Comparison of ENCODE assay signal across 26 cellular contexts in genomic region chr1:227775841-227776240, GRCh38. TPM values are rescaled to one million over a fixed set of nuclear protein-coding genes. Genes with fewer than 3 reads are reported as not detected.
DNase-seq lines count a peak whose midpoint lies in the region; ATAC-seq, FAIRE-seq and TF ChIP-seq lines count a peak whose summit lies in the region.
"Had no signal": no experiment of that assay in that cellular context is flagged by ENCODE, and none has a peak within 500 bp of the region (broad histone marks: within the 10 kb centered on the region; RNA-seq: fewer than 3 reads in every experiment).

No MANE protein-coding gene starts in this region.

- H3K4me2 ChIP-seq in GM23248 (ENCODE audit: unreplicated experiment) (peak overlapping the region; percentile 67), astrocyte (ENCODE audit: low read length) (peak overlapping the region; percentile 60), osteoblast (ENCODE audit: insufficient read depth, low read length) (no peak overlapping the region)
- H3K4me2 ChIP-seq: BLaER1 had no signal

- H3K27me3 ChIP-seq in GM23248 (replicated peaks; ENCODE audit: insufficient read depth) = no peaks in the 10 kb centered on the region
- no peaks in the 10 kb centered on the region for H3K27me3 ChIP-seq in astrocyte (ENCODE audit: insufficient read depth, low read length)
- no peaks in the 10 kb centered on the region for H3K27me3 ChIP-seq in osteoblast (ENCODE audit: insufficient read depth, low read length)
- H3K27me3 ChIP-seq: BLaER1, esophagus squamous epithelium, uterus had no signal

- H3K9me3 ChIP-seq in GM23248 (ENCODE audit: low read depth) (no peaks in the 10 kb centered on the region), astrocyte (ENCODE audit: insufficient read depth, low read depth, low read length) (no peaks in the 10 kb centered on the region), osteoblast (ENCODE audit: low read depth, low read length) (no peaks in the 10 kb centered on the region)
- H3K9me3 ChIP-seq: BLaER1, esophagus squamous epithelium, uterus had no signal

- no peak overlapping the region for H3K4me3 ChIP-seq in GM23248
- H3K4me3 ChIP-seq in astrocyte (ENCODE audit: insufficient read depth, low read depth, low read length) = no peak overlapping the region
- no peak overlapping the region for H3K4me3 ChIP-seq in osteoblast (ENCODE audit: insufficient read depth, low read length)
- H3K4me3 ChIP-seq: BLaER1, esophagus squamous epithelium, SK-N-MC, uterus had no signal

- H2AFZ ChIP-seq in GM23248 (no peak overlapping the region), astrocyte (ENCODE audit: low read depth, low read length) (peak overlapping the region; percentile 4), osteoblast (ENCODE audit: low read length) (no peak overlapping the region)

- H3K79me2 ChIP-seq in GM23248 (ENCODE audit: insufficient read depth) (no peaks in the 10 kb centered on the region), astrocyte (ENCODE audit: insufficient read depth, low read length) (no peaks in the 10 kb centered on the region), osteoblast (ENCODE audit: insufficient read depth, low read length) (no peaks in the 10 kb centered on the region)

- 96 to 97% methylated on average over 10 of the region's 10 CpGs for WGBS in GM23248 (ENCODE audit: low coverage in 1 of 2, low lambda C conversion rate in 2 of 2, missing lambda C conversion rate in 2 of 2), 2 experiments

- peak overlapping the region; percentile 90 for H3K27ac Mint-ChIP-seq in astrocyte (ENCODE audit: unreplicated experiment)
- H3K27ac Mint-ChIP-seq: activated B cell treated with CpG ODN at 0.5 μM for 24 hours; activated CD4-positive, alpha-beta memory T cell treated with anti-CD3 and anti-CD28 coated beads for 36 hours; mesothelial cell of epicardium had no signal

- peak overlapping the region; percentile 52 for H3K4me3 Mint-ChIP-seq in astrocyte (ENCODE audit: unreplicated experiment)
- H3K4me3 Mint-ChIP-seq: activated B cell treated with CpG ODN at 0.5 μM for 24 hours; activated CD4-positive, alpha-beta memory T cell treated with anti-CD3 and anti-CD28 coated beads for 36 hours; mesothelial cell of epicardium had no signal

- H3K27ac ChIP-seq in GM23248 (peak overlapping the region; percentile 72), astrocyte (ENCODE audit: low read depth, low read length) (peak overlapping the region; percentile 89), osteoblast (ENCODE audit: low read depth, low read length) (no peak overlapping the region)
- H3K27ac ChIP-seq: BLaER1, esophagus squamous epithelium, SK-N-MC had no signal

- TF ChIP-seq CTCF in astrocyte (IDR thresholded peaks at IDR 0.05; ENCODE audit: insufficient read depth, low read depth, low read length) (no peak), osteoblast (IDR thresholded peaks at IDR 0.05; ENCODE audit: extremely low read depth, low read depth, low read length) (no peak)

- peak; percentile 40 for DNase-seq in GM23248
- peak; percentile 59 for DNase-seq in astrocyte (ENCODE audit: low read depth)
- DNase-seq in islet precursor cell = peak; percentile 70
- DNase-seq in osteoblast (ENCODE audit: insufficient read length, low spot score, missing footprints) = peak; percentile 55
- DNase-seq in activated naive CD4-positive, alpha-beta T cell treated with Interleukin-2 at 50 U/mL for 16 hours = no peak
- DNase-seq in NCI-H2081 treated with DMSO at 0.1 percent for 48 hours (lab: John Stamatoyannopoulos, UW) = no peak
- DNase-seq: activated B cell treated with CpG ODN at 0.5 μM for 24 hours; activated CD4-positive, alpha-beta memory T cell treated with anti-CD3 and anti-CD28 coated beads for 36 hours; activated naive CD4-positive, alpha-beta T cell; activated T-cell treated with anti-CD3 and anti-CD28 coated beads, Interleukin-2, amount 50 U/mL, for 1 hour; amygdala; Calu3; esophagus squamous epithelium; glutamatergic neuron; NCI-H187; stimulated activated CD4-positive, alpha-beta T cell treated with anti-CD3 and anti-CD28 coated beads, Interleukin-12 subunit alpha, Interleukin-12 subunit beta, amount 100 ng/mL, for 4 hours; T-helper 9 cell had no signal

- H4K20me1 ChIP-seq in GM23248 (ENCODE audit: insufficient read depth) (no peaks in the 10 kb centered on the region), astrocyte (ENCODE audit: insufficient read depth, low read length) (no peaks in the 10 kb centered on the region), osteoblast (ENCODE audit: insufficient read depth, low read length) (peaks cover 39% of the 10 kb centered on the region)

- H3K36me3 ChIP-seq in GM23248 (ENCODE audit: low read depth) (no peaks in the 10 kb centered on the region), astrocyte (ENCODE audit: insufficient read depth, low read length) (peaks cover 5% of the 10 kb centered on the region), osteoblast (ENCODE audit: insufficient read depth, low read length) (peaks cover 10% of the 10 kb centered on the region)
- H3K36me3 ChIP-seq: uterus had no signal

- H3K4me1 ChIP-seq in GM23248 (ENCODE audit: insufficient read depth) = peaks cover 39% of the 10 kb centered on the region
- peaks cover 55% of the 10 kb centered on the region for H3K4me1 ChIP-seq in astrocyte (ENCODE audit: insufficient read depth, low read length)
- peaks cover 27% of the 10 kb centered on the region for H3K4me1 ChIP-seq in osteoblast (ENCODE audit: insufficient read depth, low read length)

- H3K27me3 Mint-ChIP-seq in astrocyte (ENCODE audit: low read depth, unreplicated experiment) = no peaks in the 10 kb centered on the region
- H3K27me3 Mint-ChIP-seq: activated B cell treated with CpG ODN at 0.5 μM for 24 hours; activated CD4-positive, alpha-beta memory T cell treated with anti-CD3 and anti-CD28 coated beads for 36 hours had no signal

- in situ Hi-C loops in GM23248 (cut with MboI) = no loop called here

- H3F3A ChIP-seq in GM23248 (ENCODE audit: insufficient read depth) = peaks cover 38% of the 10 kb centered on the region

- no peak for FAIRE-seq in astrocyte (lab: Jason Lieb, UNC)
- FAIRE-seq: G401.6 had no signal

- ATAC-seq in GM19328 (IDR thresholded peaks at IDR 0.05; ENCODE audit: unreplicated experiment) = no peak
- no peak for ATAC-seq in GM19395 (IDR thresholded peaks at IDR 0.05; ENCODE audit: unreplicated experiment)

- peaks cover 9% of the 10 kb centered on the region for H3K36me3 Mint-ChIP-seq in astrocyte (ENCODE audit: low read depth, unreplicated experiment)

- no peaks in the 10 kb centered on the region for H3K9me3 Mint-ChIP-seq in astrocyte (ENCODE audit: unreplicated experiment)
- H3K9me3 Mint-ChIP-seq: activated B cell treated with CpG ODN at 0.5 μM for 24 hours; activated CD4-positive, alpha-beta memory T cell treated with anti-CD3 and anti-CD28 coated beads for 36 hours; mesothelial cell of epicardium had no signal

- H3K9ac ChIP-seq in GM23248 = no peak overlapping the region; the same call in 1 of the 2 replicates
- H3K9ac ChIP-seq in astrocyte (ENCODE audit: low read length) = peak overlapping the region; percentile 66
- H3K9ac ChIP-seq: BLaER1 had no signal

- peaks cover 24% of the 10 kb centered on the region for H3K4me1 Mint-ChIP-seq in astrocyte (ENCODE audit: low read depth, unreplicated experiment)
- H3K4me1 Mint-ChIP-seq: activated B cell treated with CpG ODN at 0.5 μM for 24 hours, mesothelial cell of epicardium had no signal

- H3K9me2 ChIP-seq in GM23248 (ENCODE audit: insufficient read depth) = no peaks in the 10 kb centered on the region

RNA-seq across cellular contexts. Expression of gene PRSS38, which starts 39.6 kb away (rescaled TPM):
- total RNA-seq in GM23248 (2014; rRNA removed; shearing (Covaris generic)) = not detected in 2 replicates
- not detected in 2 replicates for polyA plus RNA-seq in GM23248 (2016; fragmentation: Nextera tagmentation; extraction: Ambion mirVana)
- total RNA-seq in astrocyte (not detected in 2 replicates), osteoblast (not detected in 2 replicates)
- total RNA-seq: A673; activated B cell treated with CpG ODN at 0.5 μM for 24 hours; activated CD4-positive, alpha-beta memory T cell treated with anti-CD3 and anti-CD28 coated beads for 36 hours; Calu3; esophagus squamous epithelium; mesothelial cell of epicardium; renal cortical epithelial cell; uterus had no signal

RNA-seq across cellular contexts. Expression of gene SNAP47, which starts 40.6 kb away (rescaled TPM):
- 30.5 and 40.1 TPM in 2 replicates for total RNA-seq in GM23248 (2014; rRNA removed; shearing (Covaris generic))
- 29.3 and 32.6 TPM in 2 replicates for polyA plus RNA-seq in GM23248 (2016; fragmentation: Nextera tagmentation; extraction: Ambion mirVana)
- total RNA-seq in astrocyte (31.6 and 31.9 TPM in 2 replicates), osteoblast (47.7 and 51.4 TPM in 2 replicates)

RNA-seq across cellular contexts. Expression of gene JMJD4, which starts 40.7 kb away (rescaled TPM):
- 25.8 and 26.9 TPM in 2 replicates for total RNA-seq in GM23248 (2014; rRNA removed; shearing (Covaris generic))
- 16.1 and 17.3 TPM in 2 replicates for polyA plus RNA-seq in GM23248 (2016; fragmentation: Nextera tagmentation; extraction: Ambion mirVana)
- total RNA-seq in astrocyte (17.5 and 18.5 TPM in 2 replicates), osteoblast (27.5 and 30.4 TPM in 2 replicates)

Comparison
In these comparisons a context has a peak if more than half of its experiments do, and no peak if none do; other contexts are left out.
1. DNase-seq: peak in GM23248 (single experiment), astrocyte (single experiment), islet precursor cell (single experiment) and osteoblast (single experiment); none in activated naive CD4-positive, alpha-beta T cell treated with Interleukin-2 at 50 U/mL for 16 hours (single experiment) and NCI-H2081 treated with DMSO at 0.1 percent for 48 hours (single experiment).